Comparison of ENCODE assay signal across 14 cellular contexts in the genomic region with DNA sequence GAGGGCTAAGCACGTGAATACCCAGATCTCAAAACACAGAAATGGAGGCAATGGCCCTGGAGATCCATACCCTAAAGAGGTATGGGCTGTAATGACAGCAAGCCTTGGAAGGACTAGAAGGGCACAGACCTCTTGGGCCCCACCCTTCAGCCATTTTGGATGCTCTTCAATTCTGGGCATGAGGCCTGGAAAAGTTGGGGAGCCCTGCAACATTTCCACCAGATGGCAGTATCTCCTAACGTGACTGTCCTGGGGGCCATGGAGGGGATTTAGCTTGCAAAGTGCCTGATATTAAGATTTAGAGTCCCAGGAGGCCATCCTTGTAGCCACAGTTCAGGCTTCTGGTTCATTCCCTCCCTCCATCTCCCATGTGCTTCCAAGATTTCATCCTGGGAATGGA. TPM values are rescaled to one million over a fixed set of nuclear protein-coding genes. Genes with fewer than 3 reads are reported as not detected.
DNase-seq lines count a peak whose midpoint lies in the region; ATAC-seq and TF ChIP-seq lines count a peak whose summit lies in the region.
"Had no signal": no experiment of that assay in that cellular context is flagged by ENCODE, and none has a peak within 500 bp of the region (broad histone marks: within the 10 kb centered on the region; RNA-seq: fewer than 3 reads in every experiment).

No MANE protein-coding gene starts in this region.

- in situ Hi-C loops in GM13977 (cut with MboI; ENCODE audit: low pct_unique_long_range_greater_than_20kb, low sequenced_read_pairs, unreplicated experiment): no loop called here
- in situ Hi-C loops in SK-MEL-5 (cut with HindIII; ENCODE audit: low pct_unique_long_range_greater_than_20kb, low sequenced_read_pairs): no loop called here

- no peak for ATAC-seq in omental fat pad (ENCODE audit: low FRiP score)
- ATAC-seq in HG02981 (IDR thresholded peaks at IDR 0.05; ENCODE audit: unreplicated experiment): no peak
- ATAC-seq: psoas muscle, T-helper 17 cell had no signal

- TF ChIP-seq CTCF in GM13977 (IDR thresholded peaks at IDR 0.05; ENCODE audit: extremely low read depth, insufficient read depth, missing control alignments) (peak; percentile 37), omental fat pad (IDR thresholded peaks at IDR 0.05) (no peak)

- peak; percentile 74 for DNase-seq in AG20443 (ENCODE audit: low spot score)
- DNase-seq in GM13977 (ENCODE audit: low spot score): no peak
- peak; percentile 15 for DNase-seq in SK-MEL-5 (ENCODE audit: low read depth, low spot score)
- DNase-seq in hepatic stellate cell (ENCODE audit: low spot score): peak; percentile 25
- DNase-seq in kidney tubule cell (ENCODE audit: low spot score): no peak
- no peak for DNase-seq in omental fat pad (ENCODE audit: low spot score)
- DNase-seq in NCI-H1092 (lab: John Stamatoyannopoulos, UW): no peak
- DNase-seq: activated T-cell treated with anti-CD3 and anti-CD28 coated beads, Interleukin-2, amount 50 U/mL, for 24 hours; dorsolateral prefrontal cortex; immature natural killer cell; psoas muscle; T-helper 17 cell had no signal

RNA-seq across cellular contexts. Expression of gene KCNA5, which starts 30.2 kb away (rescaled TPM):
- not detected in 2 replicates for total RNA-seq in SK-MEL-5 (2014; rRNA removed; shearing (Covaris generic))
- not detected in 2 replicates for polyA plus RNA-seq in SK-MEL-5 (2015; cell fraction: cytosol; rRNA removed)
- polyA plus RNA-seq in SK-MEL-5 (2015; cell fraction: nucleus; rRNA removed): not detected in 2 replicates
- total RNA-seq in omental fat pad: 1 to 10 TPM in 1 of 4 donors, under 1 TPM in 1, not detected in 2; 0.19 to 1.3 TPM
- total RNA-seq: T-helper 17 cell, vagina had no signal

Comparison
In these comparisons a context has a peak if more than half of its experiments do, and no peak if none do; other contexts are left out.
1. DNase-seq: peak in AG20443 (single experiment), SK-MEL-5 (single experiment) and hepatic stellate cell (single experiment); none in GM13977 (single experiment), kidney tubule cell (single experiment), omental fat pad (single experiment) and NCI-H1092 (single experiment).